1 cellular context compared by ENCODE assay signal in genomic region chr19:29535984-29536508, GRCh38.
TF ChIP-seq lines count a peak whose summit lies in the region.

No MANE protein-coding gene starts in this region.

TF ChIP-seq in H1, 55 proteins besides CTCF, POLR2A, EP300 and RAD21:
- TF ChIP-seq KDM1A (IDR thresholded peaks at IDR 0.05; ENCODE audit: borderline replicate concordance, low read length), result no peak
- TF ChIP-seq SAP30 (IDR thresholded peaks at IDR 0.05; ENCODE audit: insufficient read depth, insufficient replicate concordance, low read length), result no peak
- no peak for TF ChIP-seq SP2 (IDR thresholded peaks at IDR 0.05; ENCODE audit: low read length)
- TF ChIP-seq PHF8 (conservative IDR thresholded peaks at IDR 0.05; ENCODE audit: low read depth, low read length), result no peak
- TF ChIP-seq MAFK (IDR thresholded peaks at IDR 0.05; ENCODE audit: low read depth, low read length), result 0 out of 2 replicates have a peak, but pooled peaks have one; percentile 9
- TF ChIP-seq POU5F1 (IDR thresholded peaks at IDR 0.05; ENCODE audit: low read depth, low read length), result no peak
